15 cellular contexts compared by ENCODE assay signal in the genomic region with DNA sequence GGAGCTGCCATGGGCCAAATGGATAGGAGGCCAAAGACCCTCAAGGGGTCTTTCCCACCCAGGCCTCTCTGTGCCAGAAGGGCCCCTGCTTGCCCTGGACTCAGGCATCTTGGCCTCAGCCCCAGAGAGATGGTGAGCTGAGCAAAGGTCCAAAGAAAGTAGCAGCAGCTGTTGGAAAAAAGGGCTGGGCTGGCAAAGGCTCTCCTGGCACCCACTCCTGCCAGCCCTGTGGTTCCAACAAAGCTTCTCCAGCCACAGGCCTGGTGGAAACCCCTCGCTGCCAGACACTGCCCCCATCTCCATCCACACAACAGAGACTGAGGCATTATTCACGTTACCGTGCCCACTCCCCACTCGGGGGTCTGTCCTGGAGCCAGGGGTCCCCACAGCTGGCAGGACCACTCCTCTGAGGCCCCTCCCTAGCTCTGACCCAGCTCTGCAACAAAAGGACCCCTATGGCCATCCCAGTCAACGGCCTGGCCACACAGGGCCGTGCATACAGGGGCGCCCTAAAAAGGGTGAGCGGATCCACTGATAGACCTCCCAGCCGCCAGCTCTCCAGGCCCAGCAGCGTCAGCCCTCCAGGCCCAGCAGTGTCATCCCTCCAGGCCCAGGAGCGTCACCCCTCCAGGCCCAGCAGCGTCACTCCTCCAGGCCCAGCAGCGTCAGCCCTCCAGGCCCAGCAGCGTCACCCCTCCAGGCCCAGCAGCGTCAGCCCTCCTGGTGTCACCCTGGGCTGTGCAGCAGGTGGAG. TPM values are rescaled to one million over a fixed set of nuclear protein-coding genes. Genes with fewer than 3 reads are reported as not detected.
A peak's percentile ranks its signal among the peaks of the same experiment; 100 is the strongest.
DNase-seq lines count a peak whose midpoint lies in the region; ATAC-seq and TF ChIP-seq lines count a peak whose summit lies in the region.
"Had no signal": no experiment of that assay in that cellular context is flagged by ENCODE, and none has a peak within 500 bp of the region (broad histone marks: within the 10 kb centered on the region; RNA-seq: fewer than 3 reads in every experiment).

No MANE protein-coding gene starts in this region.

- no peak overlapping the region for H3K9ac ChIP-seq in rectal smooth muscle tissue (ENCODE audit: low read length)
- no peak overlapping the region for H3K9ac ChIP-seq in MM.1S (ENCODE audit: low read length)

- no peaks in the 10 kb centered on the region for H3K9me2 ChIP-seq in MM.1S (replicated peaks; ENCODE audit: insufficient read depth, low read length)

- H3K27ac ChIP-seq in left ventricle myocardium inferior (replicated peaks) (no peak overlapping the region), right lobe of liver (no peak overlapping the region), rectal smooth muscle tissue (ENCODE audit: low read depth, low read length) (peak overlapping the region; percentile 14), MM.1S (ENCODE audit: low read length) (no peak overlapping the region)

- H3K9me3 ChIP-seq in left ventricle myocardium inferior (replicated peaks) (no peaks in the 10 kb centered on the region), right lobe of liver (no peaks in the 10 kb centered on the region), MM.1S (replicated peaks; ENCODE audit: insufficient read depth, low read length) (no peaks in the 10 kb centered on the region)

- no peak for TF ChIP-seq POLR2A in right lobe of liver (IDR thresholded peaks at IDR 0.05)

- TF ChIP-seq CTCF in left ventricle myocardium inferior (IDR thresholded peaks at IDR 0.05; ENCODE audit: borderline replicate concordance) (no peak), right lobe of liver (IDR thresholded peaks at IDR 0.05) (no peak), MM.1S (IDR thresholded peaks at IDR 0.05; ENCODE audit: low read length) (no peak)

- ATAC-seq in left ventricle myocardium superior (peak; percentile 44), right lobe of liver (peak; percentile 48 to 85 (median 54)), HG03432 (IDR thresholded peaks at IDR 0.05; ENCODE audit: unreplicated experiment) (no peak), GM21576 (IDR thresholded peaks at IDR 0.05; ENCODE audit: unreplicated experiment) (no peak)
- ATAC-seq: naive thymus-derived CD8-positive, alpha-beta T cell had no signal

- no peak overlapping the region for H3K4me2 ChIP-seq in MM.1S (ENCODE audit: low read depth, low read length)

- H3K4me3 ChIP-seq in left ventricle myocardium inferior (no peak overlapping the region), right lobe of liver (no peak overlapping the region), rectal smooth muscle tissue (ENCODE audit: low read length) (no peak overlapping the region), MM.1S (ENCODE audit: low read length) (no peak overlapping the region)

- H2AFZ ChIP-seq in MM.1S (ENCODE audit: low read length), result no peak overlapping the region

- no peaks in the 10 kb centered on the region for H3K36me3 ChIP-seq in left ventricle myocardium inferior
- H3K36me3 ChIP-seq in right lobe of liver, result no peaks in the 10 kb centered on the region
- H3K36me3 ChIP-seq in rectal smooth muscle tissue (ENCODE audit: control insufficient read depth, insufficient read depth, low read length), result no peaks in the 10 kb centered on the region
- H3K36me3 ChIP-seq in MM.1S (replicated peaks; ENCODE audit: insufficient read depth, low read length), result no peaks in the 10 kb centered on the region

- H3F3A ChIP-seq in MM.1S (ENCODE audit: insufficient read depth, low read length), result no peaks in the 10 kb centered on the region

- H3K27me3 ChIP-seq in left ventricle myocardium inferior (ENCODE audit: low read depth) (peaks cover 7% of the 10 kb centered on the region), right lobe of liver (no peaks in the 10 kb centered on the region), rectal smooth muscle tissue (ENCODE audit: control insufficient read depth, insufficient read depth, low read length) (no peaks in the 10 kb centered on the region), MM.1S (replicated peaks; ENCODE audit: insufficient read depth, low read length) (no peaks in the 10 kb centered on the region)

- no peaks in the 10 kb centered on the region for H3K79me2 ChIP-seq in MM.1S (ENCODE audit: low read length)

- intact Hi-C loops in left ventricle myocardium superior (cut with micrococcal nuclease) (no loop called here), left ventricle myocardium inferior (cut with micrococcal nuclease) (no loop called here), right lobe of liver (cut with DNase I) (no loop called here)

- DNase-seq in left ventricle myocardium superior (peak; percentile 25), left ventricle myocardium inferior (no peak), right lobe of liver (peak in 2 of 3 donors; percentile 63 to 77), MM.1S (no peak), NCI-H1930 (lab: John Stamatoyannopoulos, UW) (no peak)
- DNase-seq: activated CD8-positive, alpha-beta memory T cell treated with anti-CD3 and anti-CD28 coated beads for 24 hours; amniotic stem cell; immature natural killer cell; NCI-H1048; NCI-H82; stimulated activated CD4-positive, alpha-beta T cell treated with anti-CD3 and anti-CD28 coated beads, Interleukin-4, amount 100 ng/mL, for 4 hours had no signal

- H4K20me1 ChIP-seq in MM.1S (ENCODE audit: insufficient read depth, low read length), result no peaks in the 10 kb centered on the region

- H3K4me1 ChIP-seq in left ventricle myocardium inferior, result peaks cover 31% of the 10 kb centered on the region
- peaks cover 0 to 29% (median 0%) of the 10 kb centered on the region in 4 donors for H3K4me1 ChIP-seq in right lobe of liver
- peaks cover 10% of the 10 kb centered on the region for H3K4me1 ChIP-seq in rectal smooth muscle tissue (ENCODE audit: control insufficient read depth, insufficient read depth, low read length)
- H3K4me1 ChIP-seq in MM.1S (ENCODE audit: low read length), result no peaks in the 10 kb centered on the region

- 37% methylated on average over 3 of the region's 15 CpGs for WGBS in right lobe of liver (ENCODE audit: insufficient coverage, low coverage, low lambda C conversion rate, missing lambda C conversion rate)

RNA-seq across cellular contexts. Expression of a gene that starts 10.1 kb away (rescaled TPM):
- 15.0 TPM for total RNA-seq in left ventricle myocardium superior
- total RNA-seq in left ventricle myocardium inferior, result 15.8 TPM
- 10 to 100 TPM; 20.4 to 30.8 (median 26.3) TPM for total RNA-seq in right lobe of liver

Comparison
In these comparisons a context has a peak if more than half of its experiments do, and no peak if none do; other contexts are left out.
1. DNase-seq: peak in left ventricle myocardium superior (single experiment) and right lobe of liver (2 of 3); none in left ventricle myocardium inferior (single experiment), MM.1S (single experiment) and NCI-H1930 (0 of 2).
2. ATAC-seq: peak in left ventricle myocardium superior (single experiment) and right lobe of liver (4 of 4); none in HG03432 (single experiment) and GM21576 (single experiment).